In the genomic region with DNA sequence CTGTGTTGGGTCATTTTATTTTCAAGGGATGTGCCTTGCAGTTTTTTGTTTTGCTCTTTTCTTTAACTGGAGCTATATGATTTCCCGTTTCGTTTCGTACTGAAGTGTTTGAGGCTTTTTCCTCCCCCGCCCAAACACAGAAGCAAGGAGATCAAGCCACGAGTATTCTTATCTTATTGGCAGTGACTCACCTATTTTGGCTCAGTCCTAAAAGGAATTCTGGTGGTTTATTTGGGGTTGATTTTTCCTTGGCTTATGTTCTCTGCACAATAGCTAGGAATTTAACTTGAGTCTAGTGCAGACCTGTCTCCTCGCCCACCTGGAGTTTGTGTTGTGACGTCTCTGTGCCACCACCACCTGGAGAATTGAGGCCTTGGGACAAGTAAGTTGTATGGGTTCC, we compare ENCODE assay signal across 12 cellular contexts.
DNase-seq lines count a peak whose midpoint lies in the region; ATAC-seq and TF ChIP-seq lines count a peak whose summit lies in the region.
"Had no signal": no experiment of that assay in that cellular context is flagged by ENCODE, and none has a peak within 500 bp of the region (broad histone marks: within the 10 kb centered on the region; RNA-seq: fewer than 3 reads in every experiment).

No MANE protein-coding gene starts in this region.

- peaks cover 3% of the 10 kb centered on the region; the same call in 1 of the 2 replicates for H4K20me1 ChIP-seq in HCT116 (ENCODE audit: insufficient read depth)

- no peak overlapping the region for H2AFZ ChIP-seq in HCT116 (ENCODE audit: low read depth, low read length, poor library complexity, severe bottlenecking)

- intact Hi-C loops in HCT116 (cut with micrococcal nuclease) = no loop called here

- no TSS peak for BruUV-seq in HCT116 (replicated peaks; lab: Mats Ljungman, UMichigan)

- no peak for DNase-seq in HCT116 (ENCODE audit: low read depth, low spot score)
- peak; percentile 10 for DNase-seq in WERI-Rb-1
- peak; percentile 82 for DNase-seq in fibroblast of pulmonary artery (ENCODE audit: low read depth)
- DNase-seq in cortex of kidney (lab: John Stamatoyannopoulos, UW) = no peak
- no peak for DNase-seq in GM10266 (ENCODE audit: extremely low spot score)
- no peak for DNase-seq in retina
- DNase-seq in T1000 (lab: John Stamatoyannopoulos, UW) = no peak
- DNase-seq: activated CD4-positive, CD25-positive, alpha-beta regulatory T cell; activated gamma-delta T cell; MV-4-11; right cardiac atrium had no signal

- H3K4me2 ChIP-seq in HCT116 (ENCODE audit: low read length) (peak overlapping the region; percentile 27), skeletal muscle satellite cell (ENCODE audit: low read length) (peak overlapping the region; percentile 26)

- no peaks in the 10 kb centered on the region for H3K9me3 ChIP-seq in HCT116 (ENCODE audit: control insufficient read depth in 1 of 2, insufficient read depth in 1 of 2, low read depth in 1 of 2, low read length in 2 of 2)
- H3K9me3 ChIP-seq in WERI-Rb-1 (ENCODE audit: severe bottlenecking) = no peaks in the 10 kb centered on the region
- H3K9me3 ChIP-seq in skeletal muscle satellite cell (replicated peaks; ENCODE audit: low read length) = no peaks in the 10 kb centered on the region

- no peak for TF ChIP-seq POLR2A in HCT116 (IDR thresholded peaks at IDR 0.05; ENCODE audit: borderline replicate concordance, extremely low read depth, insufficient read depth, insufficient read length)

- peak; percentile 62 for ATAC-seq in HCT116

- no peaks in the 10 kb centered on the region for H3K9me2 ChIP-seq in HCT116 (ENCODE audit: insufficient read depth)

- POLR2A ChIA-PET in HCT116 (lab: Charles Lee) = no interaction called here

- H3K36me3 ChIP-seq in HCT116 (ENCODE audit: control insufficient read depth in 1 of 2, insufficient read depth in 2 of 2, low read length in 2 of 2) (peaks cover 0 to 20% of the 10 kb centered on the region in 2 experiments; a peak in 2 of 4 replicates), WERI-Rb-1 (no peaks in the 10 kb centered on the region), skeletal muscle satellite cell (ENCODE audit: insufficient read depth, low read length) (peaks cover 60% of the 10 kb centered on the region)

- CTCF ChIA-PET in HCT116 (lab: Charles Lee) = interaction anchor here (1.0 kb wide), 1 partner anchor 27 kb away, joined by 3 read pairs; no protein-coding TSS in a partner anchor

- RAD21 ChIA-PET in HCT116 (lab: Charles Lee; ENCODE audit: low non-redundant PET in 1 of 2, low total read pairs in 2 of 2, uncharacterized antibody in 2 of 2, unreplicated experiment in 2 of 2) = interaction anchor here in 1 of 2 experiments (0.8 kb wide), 1 partner anchor 61 kb away, joined by 3 read pairs; no protein-coding TSS in a partner anchor

- H3K9ac ChIP-seq in HCT116 (ENCODE audit: low read length) (no peak overlapping the region), skeletal muscle satellite cell (ENCODE audit: low read depth, low read length) (peak overlapping the region; percentile 0)

- H3K79me2 ChIP-seq in HCT116 (ENCODE audit: insufficient read depth, low read length) = peaks cover 2% of the 10 kb centered on the region; the same call in 1 of the 2 replicates

- peaks cover 18 to 34% of the 10 kb centered on the region in 2 experiments for H3K4me1 ChIP-seq in HCT116 (ENCODE audit: control insufficient read depth in 1 of 2, insufficient read depth in 2 of 2, low read length in 2 of 2)
- peaks cover 23% of the 10 kb centered on the region for H3K4me1 ChIP-seq in skeletal muscle satellite cell (ENCODE audit: control insufficient read depth, insufficient read depth, low read length)

- H3K27ac ChIP-seq in HCT116 (ENCODE audit: low read depth, low read length) = peak overlapping the region; percentile 49
- H3K27ac ChIP-seq in WERI-Rb-1 = no peak overlapping the region

- H3K27me3 ChIP-seq in HCT116 (ENCODE audit: insufficient read depth, low read length) = no peaks in the 10 kb centered on the region
- H3K27me3 ChIP-seq in WERI-Rb-1 (ENCODE audit: insufficient read depth, low read depth, severe bottlenecking) = no peaks in the 10 kb centered on the region
- H3K27me3 ChIP-seq in skeletal muscle satellite cell (ENCODE audit: control insufficient read depth, insufficient read depth, low read length) = no peaks in the 10 kb centered on the region

- no peak for TF ChIP-seq RAD21 in HCT116 (IDR thresholded peaks at IDR 0.05; ENCODE audit: low read depth)

- TF ChIP-seq CTCF in HCT116 (IDR thresholded peaks at IDR 0.05 in 2 of 3, conservative IDR thresholded peaks at IDR 0.05 in 1 of 3; ENCODE audit: borderline replicate concordance in 1 of 3, insufficient read depth in 1 of 3, low read depth in 2 of 3, low read length in 2 of 3) = no peak
- TF ChIP-seq CTCF in WERI-Rb-1 (IDR thresholded peaks at IDR 0.05; ENCODE audit: low read depth, low read length) = no peak
- TF ChIP-seq CTCF in fibroblast of pulmonary artery (IDR thresholded peaks at IDR 0.05; ENCODE audit: low read length, missing control alignments) = no peak
- no peak for TF ChIP-seq CTCF in GM10266 (IDR thresholded peaks at IDR 0.05; ENCODE audit: control insufficient read depth, insufficient read depth, low read depth, missing control alignments)

- no peak overlapping the region; a peak in 1 of 4 replicates for H3K4me3 ChIP-seq in HCT116 (replicated peaks in 1 of 2; ENCODE audit: low read depth in 1 of 2, low read length in 2 of 2)
- H3K4me3 ChIP-seq in WERI-Rb-1 (ENCODE audit: low read depth, low read length) = no peak overlapping the region
- peak overlapping the region; percentile 40 for H3K4me3 ChIP-seq in fibroblast of pulmonary artery (replicated peaks; ENCODE audit: low read depth, low read length)
- no peak overlapping the region for H3K4me3 ChIP-seq in skeletal muscle satellite cell (ENCODE audit: low read length)

TF ChIP-seq in HCT116, 20 proteins besides CTCF, POLR2A, EP300 and RAD21 (continues in another document):
- TF ChIP-seq, protein P1, sequence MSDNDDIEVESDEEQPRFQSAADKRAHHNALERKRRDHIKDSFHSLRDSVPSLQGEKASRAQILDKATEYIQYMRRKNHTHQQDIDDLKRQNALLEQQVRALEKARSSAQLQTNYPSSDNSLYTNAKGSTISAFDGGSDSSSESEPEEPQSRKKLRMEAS (IDR thresholded peaks at IDR 0.05) = no peak
- TF ChIP-seq, protein P2, sequence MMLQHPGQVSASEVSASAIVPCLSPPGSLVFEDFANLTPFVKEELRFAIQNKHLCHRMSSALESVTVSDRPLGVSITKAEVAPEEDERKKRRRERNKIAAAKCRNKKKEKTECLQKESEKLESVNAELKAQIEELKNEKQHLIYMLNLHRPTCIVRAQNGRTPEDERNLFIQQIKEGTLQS (IDR thresholded peaks at IDR 0.05) = no peak
- TF ChIP-seq, protein P3, sequence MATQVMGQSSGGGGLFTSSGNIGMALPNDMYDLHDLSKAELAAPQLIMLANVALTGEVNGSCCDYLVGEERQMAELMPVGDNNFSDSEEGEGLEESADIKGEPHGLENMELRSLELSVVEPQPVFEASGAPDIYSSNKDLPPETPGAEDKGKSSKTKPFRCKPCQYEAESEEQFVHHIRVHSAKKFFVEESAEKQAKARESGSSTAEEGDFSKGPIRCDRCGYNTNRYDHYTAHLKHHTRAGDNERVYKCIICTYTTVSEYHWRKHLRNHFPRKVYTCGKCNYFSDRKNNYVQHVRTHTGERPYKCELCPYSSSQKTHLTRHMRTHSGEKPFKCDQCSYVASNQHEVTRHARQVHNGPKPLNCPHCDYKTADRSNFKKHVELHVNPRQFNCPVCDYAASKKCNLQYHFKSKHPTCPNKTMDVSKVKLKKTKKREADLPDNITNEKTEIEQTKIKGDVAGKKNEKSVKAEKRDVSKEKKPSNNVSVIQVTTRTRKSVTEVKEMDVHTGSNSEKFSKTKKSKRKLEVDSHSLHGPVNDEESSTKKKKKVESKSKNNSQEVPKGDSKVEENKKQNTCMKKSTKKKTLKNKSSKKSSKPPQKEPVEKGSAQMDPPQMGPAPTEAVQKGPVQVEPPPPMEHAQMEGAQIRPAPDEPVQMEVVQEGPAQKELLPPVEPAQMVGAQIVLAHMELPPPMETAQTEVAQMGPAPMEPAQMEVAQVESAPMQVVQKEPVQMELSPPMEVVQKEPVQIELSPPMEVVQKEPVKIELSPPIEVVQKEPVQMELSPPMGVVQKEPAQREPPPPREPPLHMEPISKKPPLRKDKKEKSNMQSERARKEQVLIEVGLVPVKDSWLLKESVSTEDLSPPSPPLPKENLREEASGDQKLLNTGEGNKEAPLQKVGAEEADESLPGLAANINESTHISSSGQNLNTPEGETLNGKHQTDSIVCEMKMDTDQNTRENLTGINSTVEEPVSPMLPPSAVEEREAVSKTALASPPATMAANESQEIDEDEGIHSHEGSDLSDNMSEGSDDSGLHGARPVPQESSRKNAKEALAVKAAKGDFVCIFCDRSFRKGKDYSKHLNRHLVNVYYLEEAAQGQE (IDR thresholded peaks at IDR 0.05; ENCODE audit: low read depth) = no peak
- TF ChIP-seq EGR1 (IDR thresholded peaks at IDR 0.05; ENCODE audit: low read depth) (0 out of 2 replicates have a peak, but pooled peaks have one; percentile 17), POLR2AphosphoS5 (IDR thresholded peaks at IDR 0.05; ENCODE audit: low read depth, low read length) (no peak), YY1 (IDR thresholded peaks at IDR 0.05; ENCODE audit: extremely low read depth, insufficient replicate concordance, low read depth, low read length) (no peak), TCF7L2 (IDR thresholded peaks at IDR 0.05; ENCODE audit: borderline replicate concordance, extremely low read depth, insufficient read depth, insufficient read length) (no peak), ZNF274 (IDR thresholded peaks at IDR 0.05; ENCODE audit: low read depth, low read length) (no peak), EZH2phosphoT487 (IDR thresholded peaks at IDR 0.05; ENCODE audit: borderline replicate concordance) (no peak), ELF1 (IDR thresholded peaks at IDR 0.05; ENCODE audit: borderline replicate concordance, low read depth) (no peak), SP1 (IDR thresholded peaks at IDR 0.05; ENCODE audit: low read depth) (peak; percentile 21; the same call in 1 of the 2 replicates)
- TF ChIP-seq, protein P4, sequence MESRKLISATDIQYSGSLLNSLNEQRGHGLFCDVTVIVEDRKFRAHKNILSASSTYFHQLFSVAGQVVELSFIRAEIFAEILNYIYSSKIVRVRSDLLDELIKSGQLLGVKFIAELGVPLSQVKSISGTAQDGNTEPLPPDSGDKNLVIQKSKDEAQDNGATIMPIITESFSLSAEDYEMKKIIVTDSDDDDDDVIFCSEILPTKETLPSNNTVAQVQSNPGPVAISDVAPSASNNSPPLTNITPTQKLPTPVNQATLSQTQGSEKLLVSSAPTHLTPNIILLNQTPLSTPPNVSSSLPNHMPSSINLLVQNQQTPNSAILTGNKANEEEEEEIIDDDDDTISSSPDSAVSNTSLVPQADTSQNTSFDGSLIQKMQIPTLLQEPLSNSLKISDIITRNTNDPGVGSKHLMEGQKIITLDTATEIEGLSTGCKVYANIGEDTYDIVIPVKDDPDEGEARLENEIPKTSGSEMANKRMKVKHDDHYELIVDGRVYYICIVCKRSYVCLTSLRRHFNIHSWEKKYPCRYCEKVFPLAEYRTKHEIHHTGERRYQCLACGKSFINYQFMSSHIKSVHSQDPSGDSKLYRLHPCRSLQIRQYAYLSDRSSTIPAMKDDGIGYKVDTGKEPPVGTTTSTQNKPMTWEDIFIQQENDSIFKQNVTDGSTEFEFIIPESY (IDR thresholded peaks at IDR 0.05; ENCODE audit: extremely low read depth, insufficient replicate concordance, low read length) = no peak

Comparison
In these comparisons a context has a peak if more than half of its experiments do, and no peak if none do; other contexts are left out.
1. DNase-seq: peak in WERI-Rb-1 (single experiment) and fibroblast of pulmonary artery (single experiment); none in HCT116 (single experiment), cortex of kidney (single experiment), GM10266 (single experiment), retina (single experiment) and T1000 (single experiment).